In genomic region chr7:141674702-141675101, GRCh38 we compare ENCODE assay signal across 8 cellular contexts. TPM values are rescaled to one million over a fixed set of nuclear protein-coding genes. Genes with fewer than 3 reads are reported as not detected.
DNase-seq lines count a peak whose midpoint lies in the region; ATAC-seq, FAIRE-seq and TF ChIP-seq lines count a peak whose summit lies in the region.

No MANE protein-coding gene starts in this region.

- H3K4me3 ChIP-seq in BE2C (ENCODE audit: low read depth, low read length) (no peak overlapping the region), KMS-11 (IDR thresholded peaks at IDR 0.05; ENCODE audit: insufficient read depth, low read depth, low read length) (no peak overlapping the region), HepG2 (replicated peaks in 1 of 3; ENCODE audit: insufficient read depth in 1 of 3, low read depth in 2 of 3, low read length in 3 of 3) (no peak overlapping the region)

- CTCF ChIA-PET in HepG2 (lab: Yijun Ruan, JAX; ENCODE audit: low intra/inter-chr PET ratio, low total read pairs) = interaction anchor here (0.8 kb wide), 1 partner anchor 21 kb away, joined by 4 read pairs; no protein-coding TSS in a partner anchor

- no peak overlapping the region for H3K27ac ChIP-seq in KMS-11
- peak overlapping the region; percentile 90 for H3K27ac ChIP-seq in caudate nucleus (ENCODE audit: low read depth, low read length)
- H3K27ac ChIP-seq in HepG2 (ENCODE audit: extremely low read length, insufficient read depth, low read length) = no peak overlapping the region

- TF ChIP-seq CTCF in BE2C (IDR thresholded peaks at IDR 0.05; ENCODE audit: low read depth, low read length) (peak; percentile 51), KMS-11 (conservative IDR thresholded peaks at IDR 0.05; ENCODE audit: low read depth, low read length) (peak; percentile 65), HepG2 (CRISPR knock-in tag; IDR thresholded peaks at IDR 0.05) (peak; percentile 45)

- no peak for TF ChIP-seq POLR2A in HepG2 (IDR thresholded peaks at IDR 0.05; ENCODE audit: insufficient read depth in 1 of 2, low read depth in 2 of 2, low read length in 2 of 2)

- H3K36me3 ChIP-seq in BE2C (no peaks in the 10 kb centered on the region; the same call in 1 of the 2 replicates), KMS-11 (ENCODE audit: insufficient read depth) (no peaks in the 10 kb centered on the region), HepG2 (replicated peaks in 1 of 2; ENCODE audit: control insufficient read depth in 1 of 2, insufficient read depth in 2 of 2, low read length in 2 of 2) (peaks cover 1 to 7% of the 10 kb centered on the region in 2 experiments; a peak in 1 of 5 replicates)

- FAIRE-seq in HepG2 (lab: Jason Lieb, UNC) (no peak), GM19239 (lab: Jason Lieb, UNC) (no peak)

- POLR2A ChIA-PET in HepG2 (lab: Yijun Ruan, JAX) = no interaction called here

- H3K79me2 ChIP-seq in KMS-11 (ENCODE audit: insufficient read depth, low read depth) (no peaks in the 10 kb centered on the region), HepG2 (ENCODE audit: insufficient read depth, low read length) (no peaks in the 10 kb centered on the region)

- H4K20me1 ChIP-seq in KMS-11 (ENCODE audit: insufficient read depth) = no peaks in the 10 kb centered on the region
- H4K20me1 ChIP-seq in HepG2 (ENCODE audit: insufficient read depth, low read length) = no peaks in the 10 kb centered on the region

- no peak overlapping the region for H2AFZ ChIP-seq in KMS-11 (ENCODE audit: low read depth)
- no peak overlapping the region for H2AFZ ChIP-seq in HepG2 (ENCODE audit: low read length)

- no peak for DNase-seq in BE2C
- DNase-seq in caudate nucleus (lab: John Stamatoyannopoulos, UW) = peak in 8 of 61 donors; percentile 16 to 38 (median 26)
- no peak for DNase-seq in HepG2 (ENCODE audit: low spot score)
- no peak for DNase-seq in activated T-cell treated with anti-CD3 and anti-CD28 coated beads, Interleukin-2, amount 50 U/mL, for 48 hours
- no peak for DNase-seq in GM19239 (ENCODE audit: insufficient read length, low spot score)
- DNase-seq in NCI-H1092 (lab: John Stamatoyannopoulos, UW) = no peak
- no peak for DNase-seq in NCI-H524 treated with DMSO at 0.1 percent for 48 hours (lab: John Stamatoyannopoulos, UW)

- intact Hi-C loops in HepG2 (cut with micrococcal nuclease; ENCODE audit: unreplicated experiment) = no loop called here

- ATAC-seq in HepG2 = peak; percentile 86

- BruUV-seq in HepG2 (replicated peaks; lab: Mats Ljungman, UMichigan) = no TSS peak

- TF ChIP-seq EP300 in HepG2 (IDR thresholded peaks at IDR 0.05; ENCODE audit: low read depth in 2 of 2, low read length in 2 of 2) = no peak
- no peak for TF ChIP-seq EP300 in HepG2 (CRISPR knock-in tag; IDR thresholded peaks at IDR 0.05; ENCODE audit: borderline replicate concordance)

- no peaks in the 10 kb centered on the region for H3K27me3 ChIP-seq in BE2C
- H3K27me3 ChIP-seq in KMS-11 (ENCODE audit: insufficient read depth, low read depth) = no peaks in the 10 kb centered on the region
- H3K27me3 ChIP-seq in HepG2 (ENCODE audit: control insufficient read depth in 1 of 2, insufficient read depth in 2 of 2, low read length in 2 of 2) = no peaks in the 10 kb centered on the region

- in situ Hi-C loops in HepG2 (cut with HindIII; ENCODE audit: extremely low pct_ligation_motif_present, low pct_unique_long_range_greater_than_20kb) = no loop called here

- H3K4me2 ChIP-seq in KMS-11 (no peak overlapping the region), HepG2 (ENCODE audit: low read depth, low read length) (no peak overlapping the region)

- H3K9ac ChIP-seq in KMS-11 (no peak overlapping the region), HepG2 (ENCODE audit: insufficient read depth, low read depth, low read length) (no peak overlapping the region)

- TF ChIP-seq RAD21 in HepG2 (CRISPR knock-in tag; IDR thresholded peaks at IDR 0.05) = no peak

- H3K4me1 ChIP-seq in BE2C (no peaks in the 10 kb centered on the region), KMS-11 (ENCODE audit: low read depth, poor library complexity, severe bottlenecking) (no peaks in the 10 kb centered on the region), HepG2 (ENCODE audit: insufficient read depth, low read length) (no peaks in the 10 kb centered on the region)

- 86% methylated on average over 4 of the region's 4 CpGs for WGBS in HepG2 (ENCODE audit: low lambda C conversion rate)

- H3K9me3 ChIP-seq in BE2C (no peaks in the 10 kb centered on the region), HepG2 (ENCODE audit: low read length) (no peaks in the 10 kb centered on the region)

TF ChIP-seq in HepG2, 621 proteins besides CTCF, POLR2A, EP300 and RAD21:
- TF ChIP-seq ZNF317 (CRISPR knock-in tag; IDR thresholded peaks at IDR 0.05) (no peak), STAG1 (CRISPR knock-in tag; IDR thresholded peaks at IDR 0.05) (peak; percentile 28; the same call in 1 of the 2 replicates), ZNF589 (CRISPR knock-in tag; conservative IDR thresholded peaks at IDR 0.05) (no peak), ZNF234 (CRISPR knock-in tag; conservative IDR thresholded peaks at IDR 0.05) (no peak), ETV5 (CRISPR knock-in tag; IDR thresholded peaks at IDR 0.05; ENCODE audit: borderline replicate concordance) (no peak), RORA (CRISPR knock-in tag; IDR thresholded peaks at IDR 0.05) (no peak), ZBTB34 (CRISPR knock-in tag; IDR thresholded peaks at IDR 0.05) (no peak)

RNA-seq across cellular contexts. Expression of gene DENND11, which starts 27.3 kb away (rescaled TPM):
- polyA plus RNA-seq in BE2C (2012; ENCODE audit: insufficient read depth, insufficient read length, low read depth) = 5.7 TPM
- 10.5 and 12.5 TPM in 2 replicates for total RNA-seq in HepG2 (2016; rRNA removed; fragmentation: Illumina TruSeq; extraction: Trizol)
- 0.91 and 1.1 TPM in 2 replicates for total RNA-seq in HepG2 (2016; cell fraction: cytosol; rRNA removed; fragmentation: Illumina TruSeq; extraction: Trizol; ENCODE audit: low read depth)
- 11.0 and 11.5 TPM in 2 replicates for total RNA-seq in HepG2 (2016; cell fraction: insoluble cytoplasmic fraction; rRNA removed; fragmentation: Illumina TruSeq; extraction: Trizol)
- 3.4 and 4.2 TPM in 2 replicates for total RNA-seq in HepG2 (2016; cell fraction: membrane; rRNA removed; fragmentation: Illumina TruSeq; extraction: Trizol)
- 14.7 and 16.1 TPM in 2 replicates for total RNA-seq in HepG2 (2016; cell fraction: nucleus; rRNA removed; fragmentation: Illumina TruSeq; extraction: Trizol)
- polyA plus RNA-seq in HepG2 (2011; rRNA removed) = 7.1 and 8.6 TPM in 2 replicates
- polyA plus RNA-seq in HepG2 (2011; cell fraction: cytosol; rRNA removed) = 3.2 and 3.4 TPM in 2 replicates
- polyA plus RNA-seq in HepG2 (2011; cell fraction: nucleus; rRNA removed) = 21.3 and 27.5 TPM in 2 replicates
- polyA plus RNA-seq in HepG2 (2012) = 7.6 and 8.6 TPM in 2 replicates
- 0.69 and 0.88 TPM in 2 replicates for polyA plus RNA-seq in HepG2 (2016; cell fraction: cytosol; fragmentation: Illumina TruSeq; extraction: Trizol; ENCODE audit: low read depth)
- polyA plus RNA-seq in HepG2 (2016; cell fraction: insoluble cytoplasmic fraction; fragmentation: Illumina TruSeq; extraction: Trizol; ENCODE audit: low read depth) = 7.0 and 7.3 TPM in 2 replicates
- polyA plus RNA-seq in HepG2 (2016; cell fraction: membrane; fragmentation: Illumina TruSeq; extraction: Trizol; ENCODE audit: low read depth) = 1.3 and 1.4 TPM in 2 replicates
- polyA plus RNA-seq in HepG2 (2016; cell fraction: nucleus; fragmentation: Illumina TruSeq; extraction: Trizol; ENCODE audit: insufficient read depth, low read depth) = 15.7 and 16.4 TPM in 2 replicates
- polyA minus RNA-seq in HepG2 (2011; rRNA and poly(A)+ RNA removed; ENCODE audit: low replicate concordance) = 11.8 and 13.6 TPM in 2 replicates
- polyA minus RNA-seq in HepG2 (2011; cell fraction: cytosol; rRNA and poly(A)+ RNA removed) = 3.6 and 5.0 TPM in 2 replicates
- 22.7 and 28.0 TPM in 2 replicates for polyA minus RNA-seq in HepG2 (2011; cell fraction: nucleus; rRNA and poly(A)+ RNA removed)

RNA-seq across cellular contexts. Expression of gene WEE2, which starts 33.5 kb away (rescaled TPM):
- not detected for polyA plus RNA-seq in BE2C (2012; ENCODE audit: insufficient read depth, insufficient read length, low read depth)
- total RNA-seq in HepG2 (2016; rRNA removed; fragmentation: Illumina TruSeq; extraction: Trizol) = not detected in 2 replicates
- not detected in 2 replicates for total RNA-seq in HepG2 (2016; cell fraction: cytosol; rRNA removed; fragmentation: Illumina TruSeq; extraction: Trizol; ENCODE audit: low read depth)
- not detected in 2 replicates for total RNA-seq in HepG2 (2016; cell fraction: insoluble cytoplasmic fraction; rRNA removed; fragmentation: Illumina TruSeq; extraction: Trizol)
- total RNA-seq in HepG2 (2016; cell fraction: membrane; rRNA removed; fragmentation: Illumina TruSeq; extraction: Trizol) = not detected in 2 replicates
- not detected in 2 replicates for total RNA-seq in HepG2 (2016; cell fraction: nucleus; rRNA removed; fragmentation: Illumina TruSeq; extraction: Trizol)
- polyA plus RNA-seq in HepG2 (2011; rRNA removed) = not detected in 2 replicates
- polyA plus RNA-seq in HepG2 (2011; cell fraction: cytosol; rRNA removed) = not detected in 2 replicates
- polyA plus RNA-seq in HepG2 (2011; cell fraction: nucleus; rRNA removed) = 0.09 TPM in 1 of 2 replicates, not detected in the other
- polyA plus RNA-seq in HepG2 (2012) = 0.04 TPM in 1 of 2 replicates, not detected in the other
- not detected in 2 replicates for polyA plus RNA-seq in HepG2 (2016; cell fraction: cytosol; fragmentation: Illumina TruSeq; extraction: Trizol; ENCODE audit: low read depth)
- not detected in 2 replicates for polyA plus RNA-seq in HepG2 (2016; cell fraction: insoluble cytoplasmic fraction; fragmentation: Illumina TruSeq; extraction: Trizol; ENCODE audit: low read depth)
- not detected in 2 replicates for polyA plus RNA-seq in HepG2 (2016; cell fraction: membrane; fragmentation: Illumina TruSeq; extraction: Trizol; ENCODE audit: low read depth)
- polyA plus RNA-seq in HepG2 (2016; cell fraction: nucleus; fragmentation: Illumina TruSeq; extraction: Trizol; ENCODE audit: insufficient read depth, low read depth) = not detected in 2 replicates
- not detected in 2 replicates for polyA minus RNA-seq in HepG2 (2011; rRNA and poly(A)+ RNA removed; ENCODE audit: low replicate concordance)
- not detected in 2 replicates for polyA minus RNA-seq in HepG2 (2011; cell fraction: cytosol; rRNA and poly(A)+ RNA removed)
- polyA minus RNA-seq in HepG2 (2011; cell fraction: nucleus; rRNA and poly(A)+ RNA removed) = 0.26 TPM in 1 of 2 replicates, not detected in the other
